In genomic region chr20:55533601-55534000, GRCh38 we compare ENCODE assay signal across 34 cellular contexts.
"Had no signal": no experiment of that assay in that cellular context is flagged by ENCODE, and none has a peak within 500 bp of the region (broad histone marks: within the 10 kb centered on the region; RNA-seq: fewer than 3 reads in every experiment).

No MANE protein-coding gene starts in this region.

- DNase-seq: Karpas-422, Kasumi-1, MG63, MM.1S, MV-4-11, NCI-H1048, NCI-H1092, NCI-H1092 treated with DMSO at 0.1 percent for 48 hours, NCI-H1105, NCI-H1105 treated with DMSO at 0.1 percent for 48 hours, NCI-H1417, NCI-H1417 treated with DMSO at 0.1 percent for 48 hours, NCI-H1436, NCI-H1436 treated with DMSO at 0.1 percent for 48 hours, NCI-H146, NCI-H1694, NCI-H1694 treated with DMSO at 0.1 percent for 48 hours, NCI-H187, NCI-H187 treated with DMSO at 0.1 percent for 48 hours, NCI-H1930, NCI-H2029, NCI-H2029 treated with DMSO at 0.1 percent for 48 hours, NCI-H2081, NCI-H2081 treated with DMSO at 0.1 percent for 48 hours, NCI-H2107, NCI-H2171, NCI-H2171 treated with DMSO at 0.1 percent for 48 hours, NCI-H2227 treated with DMSO at 0.1 percent for 48 hours, NCI-H226, NCI-H345, NCI-H446, NCI-H446 treated with DMSO at 0.1 percent for 48 hours, NCI-H510A, NCI-H510A treated with DMSO at 0.1 percent for 48 hours had no signal

- H3K36me3 ChIP-seq: MG63 had no signal

- H3K27me3 ChIP-seq: MG63 had no signal

- H3K4me3 ChIP-seq: MG63 had no signal

- H3K9me3 ChIP-seq: MG63 had no signal
